In the genomic region with DNA sequence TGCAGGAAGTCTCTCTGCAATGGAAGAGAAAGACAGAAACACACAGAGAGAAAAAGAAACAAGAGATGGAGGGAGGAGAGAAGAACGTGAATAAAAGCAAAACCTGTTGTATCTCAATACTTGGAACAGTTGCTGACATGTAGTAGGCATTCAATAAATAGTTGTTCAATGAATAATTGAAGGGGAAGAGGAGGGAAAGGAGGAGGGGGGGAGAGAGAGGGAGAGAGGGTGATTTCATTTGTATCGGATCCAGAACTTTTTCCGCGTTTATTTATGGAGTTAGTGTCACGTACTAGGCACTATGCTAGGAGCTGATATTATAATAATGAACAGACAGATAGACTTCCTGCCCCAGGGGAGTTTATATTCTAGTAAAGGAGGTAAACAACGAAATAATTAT, we compare ENCODE assay signal across 32 cellular contexts.
DNase-seq lines count a peak whose midpoint lies in the region; ATAC-seq, FAIRE-seq and TF ChIP-seq lines count a peak whose summit lies in the region.
"Had no signal": no experiment of that assay in that cellular context is flagged by ENCODE, and none has a peak within 500 bp of the region (broad histone marks: within the 10 kb centered on the region; RNA-seq: fewer than 3 reads in every experiment).

No MANE protein-coding gene starts in this region.

- H3K4me3 ChIP-seq in astrocyte (ENCODE audit: insufficient read depth, low read depth, low read length), result peak overlapping the region; percentile 3
- H3K4me3 ChIP-seq in right atrium auricular region, result no peak overlapping the region
- H3K4me3 ChIP-seq in vagina, result no peak overlapping the region
- H3K4me3 ChIP-seq: BLaER1, Peyer's patch had no signal

- peaks cover 17% of the 10 kb centered on the region for H3K27me3 Mint-ChIP-seq in astrocyte (ENCODE audit: low read depth, unreplicated experiment)
- H3K27me3 Mint-ChIP-seq: activated naive CD8-positive, alpha-beta T cell treated with anti-CD3 and anti-CD28 coated beads, Interleukin-2, amount 50 U/mL, for 24 hours; IgD-negative memory B cell had no signal

- H3K9me3 Mint-ChIP-seq in astrocyte (ENCODE audit: unreplicated experiment), result peaks cover 2% of the 10 kb centered on the region
- H3K9me3 Mint-ChIP-seq: activated CD8-positive, alpha-beta T cell treated with anti-CD3 and anti-CD28 coated beads for 36 hours; activated naive CD8-positive, alpha-beta T cell treated with anti-CD3 and anti-CD28 coated beads, Interleukin-2, amount 50 U/mL, for 24 hours; endodermal cell; IgD-negative memory B cell; type B pancreatic cell had no signal

- H3K27me3 ChIP-seq in astrocyte (ENCODE audit: insufficient read depth, low read length) (no peaks in the 10 kb centered on the region), right atrium auricular region (no peaks in the 10 kb centered on the region), vagina (no peaks in the 10 kb centered on the region)
- H3K27me3 ChIP-seq: BLaER1, Peyer's patch had no signal

- H3K9ac ChIP-seq in astrocyte (ENCODE audit: low read length), result peak overlapping the region; percentile 24
- H3K9ac ChIP-seq: BLaER1 had no signal

- no peaks in the 10 kb centered on the region for H3K79me2 ChIP-seq in astrocyte (ENCODE audit: insufficient read depth, low read length)

- H4K20me1 ChIP-seq in astrocyte (ENCODE audit: insufficient read depth, low read length), result no peaks in the 10 kb centered on the region
- H4K20me1 ChIP-seq: BLaER1 had no signal

- peaks cover 2% of the 10 kb centered on the region for H3K36me3 Mint-ChIP-seq in astrocyte (ENCODE audit: low read depth, unreplicated experiment)
- H3K36me3 Mint-ChIP-seq: IgD-negative memory B cell, type B pancreatic cell had no signal

- H3K4me1 ChIP-seq in astrocyte (ENCODE audit: insufficient read depth, low read length), result peaks cover 17% of the 10 kb centered on the region
- H3K4me1 ChIP-seq in right atrium auricular region, result peaks cover 0 to 17% of the 10 kb centered on the region in 2 donors
- H3K4me1 ChIP-seq in vagina, result no peaks in the 10 kb centered on the region
- H3K4me1 ChIP-seq: BLaER1, foreskin keratinocyte, Peyer's patch had no signal

- H3K9me3 ChIP-seq in astrocyte (ENCODE audit: insufficient read depth, low read depth, low read length), result no peaks in the 10 kb centered on the region
- H3K9me3 ChIP-seq in right atrium auricular region, result no peaks in the 10 kb centered on the region
- H3K9me3 ChIP-seq in vagina, result no peaks in the 10 kb centered on the region
- H3K9me3 ChIP-seq: BLaER1, Peyer's patch had no signal

- FAIRE-seq in astrocyte (lab: Jason Lieb, UNC), result peak; percentile 65
- FAIRE-seq: A204.1 had no signal

- ATAC-seq in left cardiac atrium, result peak; percentile 17 to 60
- no peak for ATAC-seq in Right ventricle myocardium inferior
- no peak for ATAC-seq in left colon
- no peak for ATAC-seq in GM18519 (IDR thresholded peaks at IDR 0.05; ENCODE audit: low FRiP score, unreplicated experiment)
- ATAC-seq: activated CD8-positive, alpha-beta T cell treated with anti-CD3 and anti-CD28 coated beads for 36 hours; activated naive CD8-positive, alpha-beta T cell treated with anti-CD3 and anti-CD28 coated beads, Interleukin-2, amount 50 U/mL, for 24 hours; foreskin keratinocyte had no signal

- DNase-seq in left cardiac atrium (no peak), Right ventricle myocardium inferior (ENCODE audit: missing footprints) (no peak), astrocyte (ENCODE audit: low read depth) (peak; percentile 56), right atrium auricular region (ENCODE audit: low spot score) (no peak), vagina (ENCODE audit: extremely low spot score in 2 of 2) (no peak), hepatic stellate cell (ENCODE audit: low spot score) (no peak), left colon (no peak)
- DNase-seq: activated CD4-positive, CD25-positive, alpha-beta regulatory T cell; activated CD8-positive, alpha-beta T cell treated with anti-CD3 and anti-CD28 coated beads for 36 hours; activated effector memory CD4-positive, alpha-beta T cell treated with anti-CD3 and anti-CD28 coated beads, Interleukin-2, amount 50 U/mL, for 16 hours; activated naive CD8-positive, alpha-beta T cell treated with anti-CD3 and anti-CD28 coated beads, Interleukin-2, amount 50 U/mL, for 24 hours; activated T-cell treated with anti-CD3 and anti-CD28 coated beads for 4 hours; COR-L47; cortex of kidney; DND-41; endodermal cell; hippocampal formation; islet precursor cell; mammary epithelial cell; MM.1S; NCI-H1436 treated with DMSO at 0.1 percent for 48 hours; NCI-H510A treated with DMSO at 0.1 percent for 48 hours; nucleus accumbens; Peyer's patch; retina; T-helper 9 cell had no signal

- H3K4me2 ChIP-seq in astrocyte (ENCODE audit: low read length), result peak overlapping the region; percentile 71
- H3K4me2 ChIP-seq: BLaER1 had no signal

- no peak overlapping the region for H3K27ac Mint-ChIP-seq in astrocyte (ENCODE audit: unreplicated experiment)
- H3K27ac Mint-ChIP-seq: activated CD8-positive, alpha-beta T cell treated with anti-CD3 and anti-CD28 coated beads for 36 hours; activated naive CD8-positive, alpha-beta T cell treated with anti-CD3 and anti-CD28 coated beads, Interleukin-2, amount 50 U/mL, for 24 hours; endodermal cell; IgD-negative memory B cell; type B pancreatic cell had no signal

- no peak for TF ChIP-seq POLR2A in vagina (IDR thresholded peaks at IDR 0.05)

- H3K4me1 Mint-ChIP-seq in astrocyte (ENCODE audit: low read depth, unreplicated experiment), result peaks cover 15% of the 10 kb centered on the region
- H3K4me1 Mint-ChIP-seq: activated naive CD8-positive, alpha-beta T cell treated with anti-CD3 and anti-CD28 coated beads, Interleukin-2, amount 50 U/mL, for 24 hours; endodermal cell had no signal

- no peak for TF ChIP-seq CTCF in astrocyte (IDR thresholded peaks at IDR 0.05; ENCODE audit: insufficient read depth, low read depth, low read length)
- TF ChIP-seq CTCF in right atrium auricular region (IDR thresholded peaks at IDR 0.05), result no peak
- no peak for TF ChIP-seq CTCF in vagina (IDR thresholded peaks at IDR 0.05)

- no peak overlapping the region for H3K4me3 Mint-ChIP-seq in astrocyte (ENCODE audit: unreplicated experiment)
- H3K4me3 Mint-ChIP-seq: activated CD8-positive, alpha-beta T cell treated with anti-CD3 and anti-CD28 coated beads for 36 hours; activated naive CD8-positive, alpha-beta T cell treated with anti-CD3 and anti-CD28 coated beads, Interleukin-2, amount 50 U/mL, for 24 hours; endodermal cell; IgD-negative memory B cell; type B pancreatic cell had no signal

- H2AFZ ChIP-seq in astrocyte (ENCODE audit: low read depth, low read length), result peak overlapping the region; percentile 57

- no peak overlapping the region for H3K27ac ChIP-seq in astrocyte (ENCODE audit: low read depth, low read length)
- peak overlapping the region; percentile 48 to 74 for H3K27ac ChIP-seq in right atrium auricular region
- H3K27ac ChIP-seq in vagina, result peak overlapping the region; percentile 53
- H3K27ac ChIP-seq: BLaER1, foreskin keratinocyte, Peyer's patch had no signal

- H3K36me3 ChIP-seq in astrocyte (ENCODE audit: insufficient read depth, low read length), result no peaks in the 10 kb centered on the region
- H3K36me3 ChIP-seq in right atrium auricular region, result no peaks in the 10 kb centered on the region
- H3K36me3 ChIP-seq in vagina, result no peaks in the 10 kb centered on the region
- H3K36me3 ChIP-seq: BLaER1, Peyer's patch had no signal

- intact Hi-C loops in left cardiac atrium (cut with DNase I), result no loop called here
- intact Hi-C loops in Right ventricle myocardium inferior (cut with DNase I), result loop anchor here (5.0 kb wide), 1 partner anchor 65 kb away; no protein-coding TSS in a partner anchor
- intact Hi-C loops in vagina (cut with DNase I), result no loop called here
- intact Hi-C loops in left colon (cut with DNase I, micrococcal nuclease), result no loop called here

Comparison
In these comparisons a context has a peak if more than half of its experiments do, and no peak if none do; other contexts are left out.
1. ATAC-seq: peak in left cardiac atrium (2 of 2); none in Right ventricle myocardium inferior (single experiment), left colon (single experiment) and GM18519 (single experiment).